8 cellular contexts compared by ENCODE assay signal in the genomic region with DNA sequence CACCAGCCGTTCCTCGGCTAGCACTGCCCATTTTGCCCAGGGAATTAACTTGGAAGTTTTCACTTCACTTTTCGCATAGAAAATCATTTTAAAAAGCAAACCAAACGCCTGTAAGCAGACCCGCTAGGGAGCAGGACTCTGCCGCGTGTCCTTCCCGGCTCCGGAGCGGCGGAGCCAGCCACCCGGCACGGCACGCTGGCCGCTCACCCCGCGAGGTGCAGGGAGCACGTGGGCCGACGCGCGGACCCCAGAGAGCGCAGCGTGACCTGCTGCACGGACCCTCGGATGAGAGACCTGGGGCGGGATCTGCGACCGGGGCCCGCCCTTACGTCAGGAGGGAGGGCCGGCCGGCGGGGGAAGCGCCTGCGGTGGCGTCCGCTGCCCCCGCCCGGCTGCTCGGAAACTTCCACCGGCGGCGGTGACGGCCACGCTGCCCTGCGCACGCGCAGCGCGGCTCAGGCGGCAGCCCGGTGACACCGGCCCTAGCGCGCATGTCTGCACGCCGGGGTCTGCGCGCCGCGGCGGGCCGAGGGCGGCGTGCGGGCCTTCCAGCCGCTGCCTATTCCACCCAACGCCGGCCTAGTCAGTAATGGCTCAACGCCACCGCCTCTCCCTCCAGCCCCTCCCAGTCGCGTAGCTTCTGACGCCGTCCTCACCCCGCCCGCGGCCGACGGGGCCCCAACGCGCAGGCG. TPM values are rescaled to one million over a fixed set of nuclear protein-coding genes. Genes with fewer than 3 reads are reported as not detected.
DNase-seq lines count a peak whose midpoint lies in the region; ATAC-seq, FAIRE-seq and TF ChIP-seq lines count a peak whose summit lies in the region.

No MANE protein-coding gene starts in this region.

- peak; percentile 93 for DNase-seq in GM12891 (ENCODE audit: insufficient read length, low spot score)
- DNase-seq in NCI-H1105 treated with DMSO at 0.1 percent for 48 hours (lab: John Stamatoyannopoulos, UW) = peak; percentile 96
- peak; percentile 86 to 96 for DNase-seq in SW 1271 (lab: John Stamatoyannopoulos, UW)
- DNase-seq in left ventricle myocardium inferior = peak; percentile 95
- DNase-seq in posterior vena cava (ENCODE audit: low spot score) = peak; percentile 99
- DNase-seq in ureter (ENCODE audit: low spot score) = peak; percentile 98

- peak overlapping the region; percentile 87 for H3K4me3 ChIP-seq in left ventricle myocardium inferior

- peak overlapping the region; percentile 95 for H3K27ac ChIP-seq in adipose tissue (ENCODE audit: low read depth, low read length)
- H3K27ac ChIP-seq in left ventricle myocardium inferior (replicated peaks) = peak overlapping the region; percentile 99

- no peaks in the 10 kb centered on the region for H3K36me3 ChIP-seq in left ventricle myocardium inferior

- peaks cover 51% of the 10 kb centered on the region for H3K4me1 ChIP-seq in left ventricle myocardium inferior

- intact Hi-C loops in left ventricle myocardium inferior (cut with micrococcal nuclease) = no loop called here
- intact Hi-C loops in posterior vena cava (cut with DNase I) = no loop called here

- 0 to 1% (median 0%) methylated on average over 60 to 84 of the region's 84 CpGs for WGBS in adipose tissue, 3 donors

- H3K9me3 ChIP-seq in left ventricle myocardium inferior (replicated peaks) = no peaks in the 10 kb centered on the region

- peak; percentile 96 for FAIRE-seq in GM12891 (lab: Jason Lieb, UNC)

- no peak for TF ChIP-seq CTCF in left ventricle myocardium inferior (IDR thresholded peaks at IDR 0.05; ENCODE audit: borderline replicate concordance)

- ATAC-seq in HG02759 (IDR thresholded peaks at IDR 0.05; ENCODE audit: unreplicated experiment) = peak; percentile 65

- H3K27me3 ChIP-seq in left ventricle myocardium inferior (ENCODE audit: low read depth) = no peaks in the 10 kb centered on the region

- peak; percentile 36; the same call in 1 of the 2 replicates for TF ChIP-seq POLR2A in GM12891 (IDR thresholded peaks at IDR 0.05; ENCODE audit: low read depth, low read length)

TF ChIP-seq in GM12891, 5 proteins besides CTCF, POLR2A, EP300 and RAD21:
- TF ChIP-seq POU2F2 (IDR thresholded peaks at IDR 0.05; ENCODE audit: low read depth, low read length) (no peak), PAX5 (IDR thresholded peaks at IDR 0.05; ENCODE audit: insufficient read depth, low read length, severe bottlenecking) (peak; percentile 61), POLR2AphosphoS5 (IDR thresholded peaks at IDR 0.05; ENCODE audit: low read depth, low read length) (peak; percentile 56; the same call in 1 of the 2 replicates), TAF1 (IDR thresholded peaks at IDR 0.05; ENCODE audit: low read depth, low read length) (peak; percentile 29; the same call in 1 of the 2 replicates)

RNA-seq across cellular contexts. Expression of a gene that starts 0.5 kb away (rescaled TPM):
- 12.5 TPM for polyA plus RNA-seq in GM12891 (2012; ENCODE audit: low read depth, missing spikeins)
- polyA plus RNA-seq in adipose tissue = 10 to 100 TPM in 1 of 3 donors, 1 to 10 TPM in 2; 6.2 to 14.8 (median 9.1) TPM
- total RNA-seq in left ventricle myocardium inferior = 9.5 TPM
- 10 to 100 TPM; 20.8 to 24.3 TPM for total RNA-seq in posterior vena cava
- 28.9 TPM for total RNA-seq in ureter

Comparison
In these comparisons a context has a peak if more than half of its experiments do, and no peak if none do; other contexts are left out.
1. Peak in every context shown above with its lines: DNase-seq, ATAC-seq, H3K4me3 ChIP-seq and H3K27ac ChIP-seq.